In genomic region chr2:104836837-104837236, GRCh38 we compare ENCODE assay signal across 19 cellular contexts. TPM values are rescaled to one million over a fixed set of nuclear protein-coding genes. Genes with fewer than 3 reads are reported as not detected.
"Had no signal": no experiment of that assay in that cellular context is flagged by ENCODE, and none has a peak within 500 bp of the region (broad histone marks: within the 10 kb centered on the region; RNA-seq: fewer than 3 reads in every experiment).

No MANE protein-coding gene starts in this region.

- H3K27ac Mint-ChIP-seq: dendritic cell treated with granulocyte-macrophage colony-stimulating factor and Interleukin-4, amounts not matched to agents 40 ng/mL and 50 ng/mL, for 4 days; effector memory CD8-positive, alpha-beta T cell; naive thymus-derived CD4-positive, alpha-beta T cell; nephron; stimulated activated memory B cell treated with anti-CD40 and anti-IgM and Interleukin-4, amounts not matched to agents 10 μg/mL and 1 μg/mL and 100 μg/mL, for 72 hours had no signal

- H3K4me1 Mint-ChIP-seq: stimulated activated memory B cell treated with anti-CD40 and anti-IgM and Interleukin-4, amounts not matched to agents 10 μg/mL and 1 μg/mL and 100 μg/mL, for 72 hours had no signal

- H3K9me3 Mint-ChIP-seq: dendritic cell treated with granulocyte-macrophage colony-stimulating factor and Interleukin-4, amounts not matched to agents 40 ng/mL and 50 ng/mL, for 4 days; effector memory CD8-positive, alpha-beta T cell; naive thymus-derived CD4-positive, alpha-beta T cell; nephron; stimulated activated memory B cell treated with anti-CD40 and anti-IgM and Interleukin-4, amounts not matched to agents 10 μg/mL and 1 μg/mL and 100 μg/mL, for 72 hours had no signal

- ATAC-seq: effector memory CD8-positive, alpha-beta T cell; left cardiac atrium; left lung; naive thymus-derived CD4-positive, alpha-beta T cell; right cardiac atrium; stimulated activated memory B cell treated with anti-CD40 and anti-IgM and Interleukin-4, amounts not matched to agents 10 μg/mL and 1 μg/mL and 100 μg/mL, for 72 hours; stimulated activated naive CD8-positive, alpha-beta T cell treated with anti-CD3 and anti-CD28 coated beads, Interleukin-15, Interleukin-2, amounts not matched to agents 100 U/mL and 50 U/mL, for 24 hours had no signal

- H3K36me3 Mint-ChIP-seq: naive thymus-derived CD4-positive, alpha-beta T cell; stimulated activated memory B cell treated with anti-CD40 and anti-IgM and Interleukin-4, amounts not matched to agents 10 μg/mL and 1 μg/mL and 100 μg/mL, for 72 hours had no signal

- H3K4me3 Mint-ChIP-seq: dendritic cell treated with granulocyte-macrophage colony-stimulating factor and Interleukin-4, amounts not matched to agents 40 ng/mL and 50 ng/mL, for 4 days; effector memory CD8-positive, alpha-beta T cell; naive thymus-derived CD4-positive, alpha-beta T cell; nephron; neural progenitor cell; stimulated activated memory B cell treated with anti-CD40 and anti-IgM and Interleukin-4, amounts not matched to agents 10 μg/mL and 1 μg/mL and 100 μg/mL, for 72 hours had no signal

- DNase-seq: colonic mucosa; effector memory CD8-positive, alpha-beta T cell; erythroblast; kidney; left cardiac atrium; left lung; mesendoderm; midbrain; naive thymus-derived CD4-positive, alpha-beta T cell; right cardiac atrium; sigmoid colon; stimulated activated CD4-positive, alpha-beta T cell treated with anti-CD3 and anti-CD28 coated beads, Interleukin-2, amount 100 ng/mL, for 24 hours; stimulated activated CD4-positive, alpha-beta T cell treated with anti-CD3 and anti-CD28 coated beads, Interleukin-4, amount 100 ng/mL, for 24 hours; stimulated activated naive CD8-positive, alpha-beta T cell treated with anti-CD3 and anti-CD28 coated beads, Interleukin-15, Interleukin-2, amounts not matched to agents 100 U/mL and 50 U/mL, for 24 hours; upper lobe of left lung had no signal

RNA-seq across cellular contexts. Expression of gene POU3F3, which starts 17.1 kb away (rescaled TPM):
- polyA plus RNA-seq: naive thymus-derived CD4-positive, alpha-beta T cell had no signal
